In genomic region chr4:1491630-1492457, GRCh38 we compare ENCODE assay signal across 19 cellular contexts.
DNase-seq lines count a peak whose midpoint lies in the region; ATAC-seq, FAIRE-seq and TF ChIP-seq lines count a peak whose summit lies in the region.
"Had no signal": no experiment of that assay in that cellular context is flagged by ENCODE, and none has a peak within 500 bp of the region (broad histone marks: within the 10 kb centered on the region; RNA-seq: fewer than 3 reads in every experiment).

No MANE protein-coding gene starts in this region.

- no peaks in the 10 kb centered on the region for H4K20me1 ChIP-seq in HepG2 (ENCODE audit: insufficient read depth, low read length)

- H3K4me2 ChIP-seq in HepG2 (ENCODE audit: low read depth, low read length) = no peak overlapping the region
- H3K4me2 ChIP-seq: BLaER1, KMS-11, PC-9 had no signal

- intact Hi-C loops in HepG2 (cut with micrococcal nuclease; ENCODE audit: unreplicated experiment) (no loop called here), sigmoid colon (cut with DNase I) (no loop called here)

- H3K4me1 ChIP-seq in RWPE2 (ENCODE audit: insufficient read depth, poor library complexity, severe bottlenecking) (no peaks in the 10 kb centered on the region), HepG2 (ENCODE audit: insufficient read depth, low read length) (no peaks in the 10 kb centered on the region), sigmoid colon (no peaks in the 10 kb centered on the region)

- no peak for ATAC-seq in RWPE2 (ENCODE audit: low read depth)
- no peak for ATAC-seq in HepG2
- ATAC-seq in HG03565 (IDR thresholded peaks at IDR 0.05; ENCODE audit: unreplicated experiment) = no peak
- ATAC-seq: HCT116 had no signal

- no TSS peak for BruUV-seq in HepG2 (replicated peaks; lab: Mats Ljungman, UMichigan)

- POLR2A ChIA-PET in HepG2 (lab: Yijun Ruan, JAX) = no interaction called here

- no peak overlapping the region for H3K4me3 ChIP-seq in RWPE2 (ENCODE audit: severe bottlenecking)
- no peak overlapping the region for H3K4me3 ChIP-seq in HepG2 (replicated peaks in 1 of 3; ENCODE audit: insufficient read depth in 1 of 3, low read depth in 2 of 3, low read length in 3 of 3)
- no peak overlapping the region for H3K4me3 ChIP-seq in sigmoid colon
- H3K4me3 ChIP-seq: BLaER1, PC-9 had no signal

- no peak overlapping the region for H3K27ac ChIP-seq in RWPE2 (ENCODE audit: poor library complexity, severe bottlenecking)
- no peak overlapping the region for H3K27ac ChIP-seq in HepG2 (ENCODE audit: extremely low read length, insufficient read depth, low read length)
- H3K27ac ChIP-seq in sigmoid colon = no peak overlapping the region
- H3K27ac ChIP-seq: BLaER1, KMS-11, PC-9 had no signal

- no peak overlapping the region for H2AFZ ChIP-seq in HepG2 (ENCODE audit: low read length)
- H2AFZ ChIP-seq: PC-9 had no signal

- H3K79me2 ChIP-seq in HepG2 (ENCODE audit: insufficient read depth, low read length) = no peaks in the 10 kb centered on the region

- FAIRE-seq in HepG2 (lab: Jason Lieb, UNC) = no peak
- FAIRE-seq: A204.1, G401.6 had no signal

- TF ChIP-seq RAD21 in HepG2 (CRISPR knock-in tag; IDR thresholded peaks at IDR 0.05) = no peak

- TF ChIP-seq CTCF in RWPE2 (IDR thresholded peaks at IDR 0.05; ENCODE audit: poor library complexity, severe bottlenecking) = no peak
- TF ChIP-seq CTCF in HepG2 (CRISPR knock-in tag; IDR thresholded peaks at IDR 0.05) = no peak
- no peak for TF ChIP-seq CTCF in sigmoid colon (IDR thresholded peaks at IDR 0.05)
- TF ChIP-seq CTCF in GM20000 (IDR thresholded peaks at IDR 0.05; ENCODE audit: extremely low read depth, missing control alignments) = no peak

- no peak overlapping the region for H3K9ac ChIP-seq in HepG2 (ENCODE audit: insufficient read depth, low read depth, low read length)
- H3K9ac ChIP-seq: BLaER1, KMS-11 had no signal

- in situ Hi-C loops in HepG2 (cut with HindIII; ENCODE audit: extremely low pct_ligation_motif_present, low pct_unique_long_range_greater_than_20kb) = no loop called here

- H3K36me3 ChIP-seq in RWPE2 (ENCODE audit: low read depth) (no peaks in the 10 kb centered on the region), HepG2 (replicated peaks in 1 of 2; ENCODE audit: control insufficient read depth in 1 of 2, insufficient read depth in 2 of 2, low read length in 2 of 2) (no peaks in the 10 kb centered on the region), sigmoid colon (no peaks in the 10 kb centered on the region)
- H3K36me3 ChIP-seq: BLaER1 had no signal

- H3K9me3 ChIP-seq in RWPE2 (ENCODE audit: severe bottlenecking) (no peaks in the 10 kb centered on the region), HepG2 (ENCODE audit: low read length) (no peaks in the 10 kb centered on the region), sigmoid colon (no peaks in the 10 kb centered on the region)

- TF ChIP-seq EP300 in HepG2 (IDR thresholded peaks at IDR 0.05; ENCODE audit: low read depth in 2 of 2, low read length in 2 of 2) = no peak
- no peak for TF ChIP-seq EP300 in HepG2 (CRISPR knock-in tag; IDR thresholded peaks at IDR 0.05; ENCODE audit: borderline replicate concordance)
- TF ChIP-seq EP300 in sigmoid colon (IDR thresholded peaks at IDR 0.05) = no peak

- TF ChIP-seq POLR2A in HepG2 (IDR thresholded peaks at IDR 0.05; ENCODE audit: insufficient read depth in 1 of 2, low read depth in 2 of 2, low read length in 2 of 2) (no peak), sigmoid colon (IDR thresholded peaks at IDR 0.05) (no peak)

- H3K27me3 ChIP-seq in RWPE2 (ENCODE audit: insufficient read depth, poor library complexity, severe bottlenecking) = peaks cover 62% of the 10 kb centered on the region
- peaks cover 17 to 73% of the 10 kb centered on the region in 2 experiments for H3K27me3 ChIP-seq in HepG2 (ENCODE audit: control insufficient read depth in 1 of 2, insufficient read depth in 2 of 2, low read length in 2 of 2)
- H3K27me3 ChIP-seq in sigmoid colon = peaks cover 8 to 93% (median 40%) of the 10 kb centered on the region in 3 donors
- H3K27me3 ChIP-seq: BLaER1 had no signal

- peak; percentile 50 for DNase-seq in activated effector memory CD4-positive, alpha-beta T cell treated with anti-CD3 and anti-CD28 coated beads, Interleukin-2, amount 50 U/mL, for 16 hours
- no peak for DNase-seq in activated effector memory CD4-positive, alpha-beta T cell treated with Interleukin-2 at 50 U/mL for 16 hours
- DNase-seq in RWPE2 (ENCODE audit: low spot score) (peak; percentile 53), HepG2 (ENCODE audit: low spot score) (no peak), sigmoid colon (peak; percentile 36), GM20000 (ENCODE audit: low spot score) (no peak), HuH-7.5 (ENCODE audit: low spot score) (no peak)
- DNase-seq: DND-41, NCI-H1048, NCI-H146, NCI-H2081, NCI-H510A treated with DMSO at 0.1 percent for 48 hours, PC-9 had no signal

- WGBS in HepG2 (ENCODE audit: low lambda C conversion rate) = 48% methylated on average over 7 of the region's 17 CpGs
- WGBS in sigmoid colon, 2 donors = 80 to 87% methylated on average over 17 of the region's 17 CpGs

- CTCF ChIA-PET in HepG2 (lab: Yijun Ruan, JAX; ENCODE audit: low intra/inter-chr PET ratio, low total read pairs) = no interaction called here

TF ChIP-seq in HepG2, 621 proteins besides CTCF, POLR2A, EP300 and RAD21:
- TF ChIP-seq GABPA (IDR thresholded peaks at IDR 0.05; ENCODE audit: low read depth, low read length) = no peak
- TF ChIP-seq GABPA (CRISPR knock-in tag; IDR thresholded peaks at IDR 0.05; ENCODE audit: low read depth) = no peak
- TF ChIP-seq, protein P1, sequence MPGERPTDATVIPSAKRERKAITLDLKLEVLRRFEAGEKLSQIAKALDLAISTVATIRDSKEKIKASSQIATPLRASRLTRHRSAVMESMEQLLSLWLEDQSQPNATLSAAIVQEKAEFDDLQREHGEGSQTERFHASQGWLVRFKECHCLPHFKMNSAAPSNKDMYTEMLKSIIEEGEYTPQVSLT (CRISPR knock-in tag; IDR thresholded peaks at IDR 0.05; ENCODE audit: borderline replicate concordance, low read depth) = no peak
- peak; percentile 98 for TF ChIP-seq ZNF329 (CRISPR knock-in tag; IDR thresholded peaks at IDR 0.05; ENCODE audit: low read depth)
- no peak for TF ChIP-seq ZNF644 (CRISPR knock-in tag; IDR thresholded peaks at IDR 0.05; ENCODE audit: low read depth)
- TF ChIP-seq ZBTB7B (CRISPR knock-in tag; IDR thresholded peaks at IDR 0.05) = no peak
- no peak for TF ChIP-seq NFE2L2 (IDR thresholded peaks at IDR 0.05; ENCODE audit: low read length)
TF ChIP-seq in HepG2: peak in this region for 1.

Comparison
In these comparisons a context has a peak if more than half of its experiments do, and no peak if none do; other contexts are left out.
1. DNase-seq: peak in activated effector memory CD4-positive, alpha-beta T cell treated with anti-CD3 and anti-CD28 coated beads, Interleukin-2, amount 50 U/mL, for 16 hours (single experiment), RWPE2 (single experiment) and sigmoid colon (single experiment); none in activated effector memory CD4-positive, alpha-beta T cell treated with Interleukin-2 at 50 U/mL for 16 hours (single experiment), HepG2 (single experiment), GM20000 (single experiment) and HuH-7.5 (single experiment).